ENCODE assay signal across 27 cellular contexts in genomic region chr11:130462101-130462885, GRCh38. TPM values are rescaled to one million over a fixed set of nuclear protein-coding genes. Genes with fewer than 3 reads are reported as not detected.
"Had no signal": no experiment of that assay in that cellular context is flagged by ENCODE, and none has a peak within 500 bp of the region (broad histone marks: within the 10 kb centered on the region; RNA-seq: fewer than 3 reads in every experiment).

No MANE protein-coding gene starts in this region.

- H3K27me3 Mint-ChIP-seq: activated CD4-positive, alpha-beta T cell treated with anti-CD3 and anti-CD28 coated beads for 36 hours had no signal

- H3K4me1 ChIP-seq: testis had no signal

- H3K27ac ChIP-seq: ascending aorta, cardiac muscle cell, gastrocnemius medialis, testis, transverse colon had no signal

- H3K27ac Mint-ChIP-seq: activated CD4-positive, alpha-beta T cell treated with anti-CD3 and anti-CD28 coated beads for 36 hours; activated naive CD4-positive, alpha-beta T cell treated with anti-CD3 and anti-CD28 coated beads, Interleukin-2, amount 10 ng/mL, durations not matched to agents 7 days and 5 days; activated naive CD8-positive, alpha-beta T cell treated with anti-CD3 and anti-CD28 coated beads, Interleukin-2, amount 10 ng/mL, durations not matched to agents 7 days and 5 days; brain; effector memory CD8-positive, alpha-beta T cell; mesothelial cell of epicardium; T-helper 2 cell treated with Interferon-gamma antibody and Interleukin-4, amounts not matched to agents 5 μg/mL and 100 μg/mL, for 36 hours had no signal

- H3K4me3 Mint-ChIP-seq: activated CD4-positive, alpha-beta T cell treated with anti-CD3 and anti-CD28 coated beads for 36 hours; activated naive CD4-positive, alpha-beta T cell treated with anti-CD3 and anti-CD28 coated beads, Interleukin-2, amount 10 ng/mL, durations not matched to agents 7 days and 5 days; activated naive CD8-positive, alpha-beta T cell treated with anti-CD3 and anti-CD28 coated beads, Interleukin-2, amount 10 ng/mL, durations not matched to agents 7 days and 5 days; brain; effector memory CD8-positive, alpha-beta T cell; mesothelial cell of epicardium; naive B cell; neural crest cell; T-helper 2 cell treated with Interferon-gamma antibody and Interleukin-4, amounts not matched to agents 5 μg/mL and 100 μg/mL, for 36 hours had no signal

- H3K9me3 ChIP-seq: ascending aorta, gastrocnemius medialis, testis, transverse colon had no signal

- FAIRE-seq: islet of Langerhans had no signal

- H3K36me3 ChIP-seq: gastrocnemius medialis, transverse colon had no signal

- H3K27me3 ChIP-seq: ascending aorta, cardiac muscle cell, testis, transverse colon had no signal

- H3K4me3 ChIP-seq: ascending aorta, cardiac muscle cell, gastrocnemius medialis, testis, transverse colon had no signal

- DNase-seq: activated CD4-positive, alpha-beta T cell treated with anti-CD3 and anti-CD28 coated beads for 36 hours; activated CD4-positive, alpha-beta T cell treated with anti-CD3 and anti-CD28 coated beads, Interleukin-2, amount 50 U/mL, for 4 hours; activated CD4-positive, CD25-positive, alpha-beta regulatory T cell; activated effector memory CD4-positive, alpha-beta T cell treated with anti-CD3 and anti-CD28 coated beads, Interleukin-2, amount 50 U/mL, for 16 hours; activated naive CD4-positive, alpha-beta T cell treated with anti-CD3 and anti-CD28 coated beads, Interleukin-2, amount 10 ng/mL, durations not matched to agents 7 days and 5 days; activated naive CD8-positive, alpha-beta T cell treated with anti-CD3 and anti-CD28 coated beads, Interleukin-2, amount 10 ng/mL, durations not matched to agents 7 days and 5 days; activated T-cell treated with anti-CD3 and anti-CD28 coated beads for 4 hours; cortex of kidney; effector memory CD8-positive, alpha-beta T cell; erythroblast; gastrocnemius medialis; glutamatergic neuron; naive B cell; occipital lobe; stimulated activated CD4-positive, alpha-beta T cell treated with anti-CD3 and anti-CD28 coated beads, Interleukin-15, amount 100 ng/mL, for 24 hours; stimulated activated CD4-positive, alpha-beta T cell treated with anti-CD3 and anti-CD28 coated beads, Interleukin-2, amount 100 ng/mL, for 24 hours; stimulated activated naive CD4-positive, alpha-beta T cell; testis; transverse colon had no signal

- H3K9me3 Mint-ChIP-seq: activated naive CD4-positive, alpha-beta T cell treated with anti-CD3 and anti-CD28 coated beads, Interleukin-2, amount 10 ng/mL, durations not matched to agents 7 days and 5 days; activated naive CD8-positive, alpha-beta T cell treated with anti-CD3 and anti-CD28 coated beads, Interleukin-2, amount 10 ng/mL, durations not matched to agents 7 days and 5 days; brain; effector memory CD8-positive, alpha-beta T cell; mesothelial cell of epicardium; naive B cell; neural crest cell; T-helper 2 cell treated with Interferon-gamma antibody and Interleukin-4, amounts not matched to agents 5 μg/mL and 100 μg/mL, for 36 hours had no signal

- H3K4me1 Mint-ChIP-seq: activated CD4-positive, alpha-beta T cell treated with anti-CD3 and anti-CD28 coated beads for 36 hours; activated naive CD4-positive, alpha-beta T cell treated with anti-CD3 and anti-CD28 coated beads, Interleukin-2, amount 10 ng/mL, durations not matched to agents 7 days and 5 days; activated naive CD8-positive, alpha-beta T cell treated with anti-CD3 and anti-CD28 coated beads, Interleukin-2, amount 10 ng/mL, durations not matched to agents 7 days and 5 days; brain; mesothelial cell of epicardium; naive B cell; neural crest cell had no signal

- ATAC-seq: activated CD4-positive, alpha-beta T cell treated with anti-CD3 and anti-CD28 coated beads for 36 hours; effector memory CD8-positive, alpha-beta T cell; gastrocnemius medialis had no signal

RNA-seq across cellular contexts. Expression of gene ADAMTS15, which starts 13.8 kb away (rescaled TPM):
- total RNA-seq: activated CD4-positive, alpha-beta T cell treated with anti-CD3 and anti-CD28 coated beads for 36 hours had no signal

RNA-seq across cellular contexts. Expression of gene ADAMTS8, which starts 33.9 kb away (rescaled TPM):
- total RNA-seq: activated CD4-positive, alpha-beta T cell treated with anti-CD3 and anti-CD28 coated beads for 36 hours; activated naive CD8-positive, alpha-beta T cell treated with anti-CD3 and anti-CD28 coated beads, Interleukin-2, amount 10 ng/mL, durations not matched to agents 7 days and 5 days; pulmonary artery endothelial cell had no signal
